1 cellular context compared by ENCODE assay signal in genomic region chr6:34360556-34360955, GRCh38.
TF ChIP-seq lines count a peak whose summit lies in the region.

No MANE protein-coding gene starts in this region.

TF ChIP-seq in K562, 482 proteins besides CTCF, POLR2A, EP300 and RAD21:
- TF ChIP-seq RFX1 (IDR thresholded peaks at IDR 0.05) (0 out of 2 replicates have a peak, but pooled peaks have one; percentile 2), RBM17 (IDR thresholded peaks at IDR 0.05; ENCODE audit: borderline replicate concordance, low read depth, low read length) (no peak)
TF ChIP-seq in K562: peak in this region for 1.
